In genomic region chr11:58626915-58627483, GRCh38 we compare ENCODE assay signal across 13 cellular contexts.
DNase-seq lines count a peak whose midpoint lies in the region; ATAC-seq lines count a peak whose summit lies in the region.
"Had no signal": no experiment of that assay in that cellular context is flagged by ENCODE, and none has a peak within 500 bp of the region (broad histone marks: within the 10 kb centered on the region; RNA-seq: fewer than 3 reads in every experiment).

No MANE protein-coding gene starts in this region.

- H3K4me1 Mint-ChIP-seq in activated T-cell treated with anti-CD3 and anti-CD28 coated beads, Interleukin-2, amount 50 U/mL, for 24 hours (ENCODE audit: low read depth) = peaks cover 28% of the 10 kb centered on the region
- no peaks in the 10 kb centered on the region for H3K4me1 Mint-ChIP-seq in stimulated activated effector memory CD8-positive, alpha-beta T cell treated with anti-CD3 and anti-CD28 coated beads, Interleukin-12 subunit alpha, Interleukin-12 subunit beta, amount 100 ng/mL, for 72 hours

- peaks cover 36% of the 10 kb centered on the region for H3K36me3 ChIP-seq in SK-N-MC (ENCODE audit: insufficient read depth, low read length)

- H3K27ac ChIP-seq in SK-N-MC = peak overlapping the region; percentile 65

- DNase-seq in activated T-cell treated with anti-CD3 and anti-CD28 coated beads, Interleukin-2, amount 50 U/mL, for 24 hours = no peak
- no peak for DNase-seq in activated T-cell treated with anti-CD3 and anti-CD28 coated beads, Interleukin-2, amount 50 U/mL, for 1 hour
- DNase-seq in SK-N-MC (ENCODE audit: low read depth, low spot score) = no peak
- peak; percentile 11 for DNase-seq in fibroblast of peridontal ligament (ENCODE audit: extremely low read depth)
- DNase-seq in stimulated activated effector memory CD8-positive, alpha-beta T cell treated with anti-CD3 and anti-CD28 coated beads, Interleukin-12 subunit alpha, Interleukin-12 subunit beta, amount 100 ng/mL, for 72 hours (ENCODE audit: low spot score in 2 of 2) = no peak
- no peak for DNase-seq in C1 segment of cervical spinal cord (lab: John Stamatoyannopoulos, UW)
- DNase-seq: activated CD4-positive, alpha-beta T cell treated with anti-CD3 and anti-CD28 coated beads, Interleukin-2, amount 50 U/mL, for 48 hours; activated naive CD8-positive, alpha-beta T cell treated with anti-CD3 and anti-CD28 coated beads, Interleukin-2, amount 10 ng/mL, durations not matched to agents 7 days and 5 days; NCI-H1092; NCI-H69; transverse colon had no signal

- H3K9ac ChIP-seq in SK-N-MC (ENCODE audit: insufficient read length) = no peak overlapping the region

- no peaks in the 10 kb centered on the region for H3K27me3 Mint-ChIP-seq in activated T-cell treated with anti-CD3 and anti-CD28 coated beads, Interleukin-2, amount 50 U/mL, for 24 hours
- H3K27me3 Mint-ChIP-seq: activated naive CD8-positive, alpha-beta T cell treated with anti-CD3 and anti-CD28 coated beads, Interleukin-2, amount 10 ng/mL, durations not matched to agents 7 days and 5 days had no signal

- no peak overlapping the region; the same call in 1 of the 2 replicates for H3K4me3 ChIP-seq in SK-N-MC
- H3K4me3 ChIP-seq: transverse colon had no signal

- no peak for ATAC-seq in stimulated activated effector memory CD8-positive, alpha-beta T cell treated with anti-CD3 and anti-CD28 coated beads, Interleukin-12 subunit alpha, Interleukin-12 subunit beta, amount 100 ng/mL, for 72 hours
- no peak for ATAC-seq in HG02885 (IDR thresholded peaks at IDR 0.05; ENCODE audit: poor library complexity, unreplicated experiment)
- no peak for ATAC-seq in GM18868 (IDR thresholded peaks at IDR 0.05; ENCODE audit: unreplicated experiment)

- H3K9me3 ChIP-seq in SK-N-MC (ENCODE audit: low read depth, low read length) = no peaks in the 10 kb centered on the region
- H3K9me3 ChIP-seq: transverse colon had no signal

- H3K4me3 Mint-ChIP-seq in activated T-cell treated with anti-CD3 and anti-CD28 coated beads, Interleukin-2, amount 50 U/mL, for 24 hours = no peak overlapping the region
- H3K4me3 Mint-ChIP-seq in stimulated activated effector memory CD8-positive, alpha-beta T cell treated with anti-CD3 and anti-CD28 coated beads, Interleukin-12 subunit alpha, Interleukin-12 subunit beta, amount 100 ng/mL, for 72 hours = no peak overlapping the region
- H3K4me3 Mint-ChIP-seq: activated naive CD8-positive, alpha-beta T cell treated with anti-CD3 and anti-CD28 coated beads, Interleukin-2, amount 10 ng/mL, durations not matched to agents 7 days and 5 days had no signal

- H3K27ac Mint-ChIP-seq in activated T-cell treated with anti-CD3 and anti-CD28 coated beads, Interleukin-2, amount 50 U/mL, for 24 hours = peak overlapping the region; percentile 22
- peak overlapping the region; percentile 6 for H3K27ac Mint-ChIP-seq in stimulated activated effector memory CD8-positive, alpha-beta T cell treated with anti-CD3 and anti-CD28 coated beads, Interleukin-12 subunit alpha, Interleukin-12 subunit beta, amount 100 ng/mL, for 72 hours

- no peaks in the 10 kb centered on the region for H3K9me3 Mint-ChIP-seq in activated T-cell treated with anti-CD3 and anti-CD28 coated beads, Interleukin-2, amount 50 U/mL, for 24 hours
- no peaks in the 10 kb centered on the region for H3K9me3 Mint-ChIP-seq in stimulated activated effector memory CD8-positive, alpha-beta T cell treated with anti-CD3 and anti-CD28 coated beads, Interleukin-12 subunit alpha, Interleukin-12 subunit beta, amount 100 ng/mL, for 72 hours
- H3K9me3 Mint-ChIP-seq: activated naive CD8-positive, alpha-beta T cell treated with anti-CD3 and anti-CD28 coated beads, Interleukin-2, amount 10 ng/mL, durations not matched to agents 7 days and 5 days had no signal

- peaks cover 71% of the 10 kb centered on the region for H3K36me3 Mint-ChIP-seq in activated T-cell treated with anti-CD3 and anti-CD28 coated beads, Interleukin-2, amount 50 U/mL, for 24 hours (ENCODE audit: low read depth)
- peaks cover 60% of the 10 kb centered on the region for H3K36me3 Mint-ChIP-seq in stimulated activated effector memory CD8-positive, alpha-beta T cell treated with anti-CD3 and anti-CD28 coated beads, Interleukin-12 subunit alpha, Interleukin-12 subunit beta, amount 100 ng/mL, for 72 hours
